ENCODE assay signal across 13 cellular contexts in genomic region chr16:24976061-24976779, GRCh38. TPM values are rescaled to one million over a fixed set of nuclear protein-coding genes. Genes with fewer than 3 reads are reported as not detected.
DNase-seq lines count a peak whose midpoint lies in the region; ATAC-seq, FAIRE-seq and TF ChIP-seq lines count a peak whose summit lies in the region.
"Had no signal": no experiment of that assay in that cellular context is flagged by ENCODE, and none has a peak within 500 bp of the region (broad histone marks: within the 10 kb centered on the region; RNA-seq: fewer than 3 reads in every experiment).

No MANE protein-coding gene starts in this region.

- DNase-seq in H9 (no peak), astrocyte (ENCODE audit: low read depth) (no peak), osteoblast (ENCODE audit: insufficient read length, low spot score, missing footprints) (no peak), GM12891 (ENCODE audit: insufficient read length, low spot score) (no peak)
- DNase-seq in activated effector memory CD4-positive, alpha-beta T cell treated with Interleukin-2 at 50 U/mL for 16 hours: no peak
- DNase-seq: effector memory CD8-positive, alpha-beta T cell; MV-4-11; WERI-Rb-1 had no signal

- peak overlapping the region in 10 of 11 experiments; percentile 21 to 78 (median 32); a peak in 16 of 22 replicates for H3K4me2 ChIP-seq in BLaER1 treated with 17β-estradiol and CSF1 and Interleukin-3, amounts not matched to agents 10 nM and 100 nM
- H3K4me2 ChIP-seq in H9 (ENCODE audit: insufficient read depth, insufficient read length, low read length) (no peak overlapping the region), astrocyte (ENCODE audit: low read length) (no peak overlapping the region), osteoblast (ENCODE audit: insufficient read depth, low read length) (no peak overlapping the region)

- peaks cover 84 to 100% (median 100%) of the 10 kb centered on the region in 11 experiments for H4K20me1 ChIP-seq in BLaER1 treated with 17β-estradiol and CSF1 and Interleukin-3, amounts not matched to agents 10 nM and 100 nM
- H4K20me1 ChIP-seq in H9 (ENCODE audit: control insufficient read depth, insufficient read depth, insufficient read length): no peaks in the 10 kb centered on the region
- H4K20me1 ChIP-seq in astrocyte (ENCODE audit: insufficient read depth, low read length): peaks cover 3% of the 10 kb centered on the region
- peaks cover 10% of the 10 kb centered on the region for H4K20me1 ChIP-seq in osteoblast (ENCODE audit: insufficient read depth, low read length)

- no peaks in the 10 kb centered on the region for H3K79me1 ChIP-seq in H9 (ENCODE audit: insufficient read depth, low read depth, low read length, poor library complexity, severe bottlenecking)

- H3K4me3 Mint-ChIP-seq in H9: no peak overlapping the region; a peak in 1 of 5 replicates
- H3K4me3 Mint-ChIP-seq in astrocyte (ENCODE audit: unreplicated experiment): peak overlapping the region; percentile 50
- H3K4me3 Mint-ChIP-seq: brain; effector memory CD8-positive, alpha-beta T cell had no signal

- no peak overlapping the region for H3T11ph ChIP-seq in H9 (ENCODE audit: low read length)

- no peak overlapping the region for H2BK12ac ChIP-seq in H9 (ENCODE audit: insufficient read length, low read depth, low read length)

- H4K91ac ChIP-seq in H9 (ENCODE audit: insufficient read length, low read depth, low read length): no peak overlapping the region

- peaks cover 64 to 91% (median 82%) of the 10 kb centered on the region in 10 experiments for H3K4me1 ChIP-seq in BLaER1 treated with 17β-estradiol and CSF1 and Interleukin-3, amounts not matched to agents 10 nM and 100 nM
- peaks cover 7% of the 10 kb centered on the region for H3K4me1 ChIP-seq in H9 (ENCODE audit: insufficient read depth, low read length)
- peaks cover 31% of the 10 kb centered on the region for H3K4me1 ChIP-seq in astrocyte (ENCODE audit: insufficient read depth, low read length)
- peaks cover 46% of the 10 kb centered on the region for H3K4me1 ChIP-seq in osteoblast (ENCODE audit: insufficient read depth, low read length)

- FAIRE-seq in astrocyte (lab: Jason Lieb, UNC): no peak
- FAIRE-seq in GM12891 (lab: Jason Lieb, UNC): no peak
- FAIRE-seq: keratinocyte had no signal

- H3K23me2 ChIP-seq in H9 (ENCODE audit: insufficient read length, low read depth, low read length, poor library complexity, severe bottlenecking): no peaks in the 10 kb centered on the region

- peaks cover 59 to 74% (median 66%) of the 10 kb centered on the region in 11 experiments for H3K36me3 ChIP-seq in BLaER1 treated with 17β-estradiol and CSF1 and Interleukin-3, amounts not matched to agents 10 nM and 100 nM
- H3K36me3 ChIP-seq in astrocyte (ENCODE audit: insufficient read depth, low read length) (peaks cover 12% of the 10 kb centered on the region), osteoblast (ENCODE audit: insufficient read depth, low read length) (peaks cover 51% of the 10 kb centered on the region)

- no peak overlapping the region for H2BK15ac ChIP-seq in H9 (ENCODE audit: low read depth, low read length)

- peaks cover 0 to 6% (median 2%) of the 10 kb centered on the region in 11 experiments; a peak in 7 of 22 replicates for H3K9me3 ChIP-seq in BLaER1 treated with 17β-estradiol and CSF1 and Interleukin-3, amounts not matched to agents 10 nM and 100 nM (replicated peaks in 1 of 11)
- no peaks in the 10 kb centered on the region for H3K9me3 ChIP-seq in H9 (ENCODE audit: control insufficient read depth, low read depth, low read length)
- H3K9me3 ChIP-seq in astrocyte (ENCODE audit: insufficient read depth, low read depth, low read length): no peaks in the 10 kb centered on the region
- no peaks in the 10 kb centered on the region for H3K9me3 ChIP-seq in osteoblast (ENCODE audit: low read depth, low read length)

- H3K9ac ChIP-seq in BLaER1 treated with 17β-estradiol and CSF1 and Interleukin-3, amounts not matched to agents 10 nM and 100 nM: no peak overlapping the region
- H3K9ac ChIP-seq in H9 (ENCODE audit: extremely low read depth, insufficient read length, low read length): no peak overlapping the region
- no peak overlapping the region for H3K9ac ChIP-seq in astrocyte (ENCODE audit: low read length)

- no peak overlapping the region for H3K4me3 ChIP-seq in BLaER1 treated with 17β-estradiol and CSF1 and Interleukin-3, amounts not matched to agents 10 nM and 100 nM
- no peak overlapping the region for H3K4me3 ChIP-seq in astrocyte (ENCODE audit: insufficient read depth, low read depth, low read length)
- no peak overlapping the region for H3K4me3 ChIP-seq in osteoblast (ENCODE audit: insufficient read depth, low read length)

- no peak overlapping the region for H2BK20ac ChIP-seq in H9 (ENCODE audit: low read depth, low read length, poor library complexity, severe bottlenecking)

- H3K27ac ChIP-seq in BLaER1 treated with 17β-estradiol and CSF1 and Interleukin-3, amounts not matched to agents 10 nM and 100 nM: no peak overlapping the region
- H3K27ac ChIP-seq in H9 (ENCODE audit: insufficient read length, low read depth, low read length): no peak overlapping the region
- H3K27ac ChIP-seq in astrocyte (ENCODE audit: low read depth, low read length): no peak overlapping the region
- peak overlapping the region; percentile 85 for H3K27ac ChIP-seq in osteoblast (ENCODE audit: low read depth, low read length)
- H3K27ac ChIP-seq: WERI-Rb-1 had no signal

- H3K9me3 Mint-ChIP-seq in H9 (no peaks in the 10 kb centered on the region; a peak in 1 of 5 replicates), astrocyte (ENCODE audit: unreplicated experiment) (no peaks in the 10 kb centered on the region)
- H3K9me3 Mint-ChIP-seq: effector memory CD8-positive, alpha-beta T cell had no signal

- H3K4me1 Mint-ChIP-seq in H9: peaks cover 19 to 25% of the 10 kb centered on the region in 2 experiments
- H3K4me1 Mint-ChIP-seq in astrocyte (ENCODE audit: low read depth, unreplicated experiment): peaks cover 47% of the 10 kb centered on the region

- no CpG with 5 or more reads among the region's 5 CpGs for WGBS in H9 (ENCODE audit: extremely low coverage, insufficient read length, low lambda C conversion rate)

- H3K27me3 ChIP-seq in BLaER1 treated with 17β-estradiol and CSF1 and Interleukin-3, amounts not matched to agents 10 nM and 100 nM: no peaks in the 10 kb centered on the region
- H3K27me3 ChIP-seq in H9 (ENCODE audit: insufficient read depth, low read length) (no peaks in the 10 kb centered on the region), astrocyte (ENCODE audit: insufficient read depth, low read length) (no peaks in the 10 kb centered on the region), osteoblast (ENCODE audit: insufficient read depth, low read length) (no peaks in the 10 kb centered on the region)

- H2AFZ ChIP-seq in H9 (ENCODE audit: low read length): no peak overlapping the region
- no peak overlapping the region for H2AFZ ChIP-seq in astrocyte (ENCODE audit: low read depth, low read length)
- H2AFZ ChIP-seq in osteoblast (ENCODE audit: low read length): no peak overlapping the region

- H3K23ac ChIP-seq in H9 (ENCODE audit: insufficient read length, low read depth, low read length): no peak overlapping the region

- no peak overlapping the region for H3K4ac ChIP-seq in H9 (ENCODE audit: low read depth, low read length)

- H3K79me2 ChIP-seq in H9 (ENCODE audit: insufficient read depth, low read length) (no peaks in the 10 kb centered on the region; the same call in 1 of the 2 replicates), astrocyte (ENCODE audit: insufficient read depth, low read length) (peaks cover 54% of the 10 kb centered on the region), osteoblast (ENCODE audit: insufficient read depth, low read length) (peaks cover 85% of the 10 kb centered on the region)

- no peak for TF ChIP-seq POLR2A in GM12891 (IDR thresholded peaks at IDR 0.05; ENCODE audit: low read depth, low read length)

- ATAC-seq in HG02840 (IDR thresholded peaks at IDR 0.05; ENCODE audit: low FRiP score, unreplicated experiment): no peak
- ATAC-seq in HG03571 (IDR thresholded peaks at IDR 0.05; ENCODE audit: unreplicated experiment): no peak
- ATAC-seq: effector memory CD8-positive, alpha-beta T cell had no signal

- H3K56ac ChIP-seq in H9 (ENCODE audit: insufficient read length, low read depth, low read length): no peak overlapping the region

- no peak overlapping the region for H3K14ac ChIP-seq in H9 (ENCODE audit: insufficient read depth, low read length)

- H3K36me3 Mint-ChIP-seq in H9 (ENCODE audit: insufficient read depth in 1 of 3, low read depth in 3 of 3) (peaks cover 15 to 42% (median 29%) of the 10 kb centered on the region in 3 experiments; a peak in 6 of 7 replicates), astrocyte (ENCODE audit: low read depth, unreplicated experiment) (peaks cover 23% of the 10 kb centered on the region)

- H2AK5ac ChIP-seq in H9 (ENCODE audit: insufficient read length, low read length): no peak overlapping the region

- no peak for TF ChIP-seq CTCF in H9 (conservative IDR thresholded peaks at IDR 0.05)
- no peak for TF ChIP-seq CTCF in astrocyte (IDR thresholded peaks at IDR 0.05; ENCODE audit: insufficient read depth, low read depth, low read length)
- no peak for TF ChIP-seq CTCF in osteoblast (IDR thresholded peaks at IDR 0.05; ENCODE audit: extremely low read depth, low read depth, low read length)

- H4K8ac ChIP-seq in H9 (replicated peaks; ENCODE audit: insufficient read length, low read depth, low read length): no peak overlapping the region

- H3K27me3 Mint-ChIP-seq in H9 (ENCODE audit: low read depth) (no peaks in the 10 kb centered on the region), astrocyte (ENCODE audit: low read depth, unreplicated experiment) (no peaks in the 10 kb centered on the region)
- H3K27me3 Mint-ChIP-seq: brain; effector memory CD8-positive, alpha-beta T cell had no signal

- no peak overlapping the region for H2BK5ac ChIP-seq in H9 (ENCODE audit: insufficient read length, low read length)

- no peak overlapping the region for H4K5ac ChIP-seq in H9 (ENCODE audit: insufficient read length, low read depth, low read length)

- no peak overlapping the region for H2BK120ac ChIP-seq in H9 (ENCODE audit: low read depth, low read length, poor library complexity, severe bottlenecking)

- H3K27ac Mint-ChIP-seq in H9 (peak overlapping the region in 2 of 3 experiments; percentile 50 to 60; a peak in 4 of 7 replicates), astrocyte (ENCODE audit: unreplicated experiment) (peak overlapping the region; percentile 77)

- no peak overlapping the region for H3K18ac ChIP-seq in H9 (ENCODE audit: insufficient read length, low read depth, low read length)

TF ChIP-seq in GM12891, 5 proteins besides CTCF, POLR2A, EP300 and RAD21:
- TF ChIP-seq TAF1 (IDR thresholded peaks at IDR 0.05; ENCODE audit: low read depth, low read length): no peak
- no peak for TF ChIP-seq SPI1 (IDR thresholded peaks at IDR 0.05; ENCODE audit: low read depth, low read length)
- no peak for TF ChIP-seq POU2F2 (IDR thresholded peaks at IDR 0.05; ENCODE audit: low read depth, low read length)
- TF ChIP-seq POLR2AphosphoS5 (IDR thresholded peaks at IDR 0.05; ENCODE audit: low read depth, low read length): no peak
- no peak for TF ChIP-seq PAX5 (IDR thresholded peaks at IDR 0.05; ENCODE audit: insufficient read depth, low read length, severe bottlenecking)
TF ChIP-seq in GM12891: peak in this region for 0.

RNA-seq across cellular contexts. Expression of gene ARHGAP17, which starts 38.9 kb away (rescaled TPM):
- total RNA-seq in H9 (2021): 83.4 and 89.7 TPM in 2 replicates
- 71.2 and 75.2 TPM in 2 replicates for total RNA-seq in astrocyte
- total RNA-seq in osteoblast: 34.7 and 40.1 TPM in 2 replicates
- polyA plus RNA-seq in GM12891 (2012; ENCODE audit: low read depth, missing spikeins): 87.2 TPM

Comparison
In these comparisons a context has a peak if more than half of its experiments do, and no peak if none do; other contexts are left out.
1. H3K4me2 ChIP-seq: peak in BLaER1 treated with 17β-estradiol and CSF1 and Interleukin-3, amounts not matched to agents 10 nM and 100 nM (10 of 11); none in H9 (single experiment), astrocyte (single experiment) and osteoblast (single experiment).